12 cellular contexts compared by ENCODE assay signal in genomic region chr20:39853664-39854063, GRCh38.
A peak's percentile ranks its signal among the peaks of the same experiment; 100 is the strongest.
DNase-seq lines count a peak whose midpoint lies in the region; ATAC-seq lines count a peak whose summit lies in the region.
"Had no signal": no experiment of that assay in that cellular context is flagged by ENCODE, and none has a peak within 500 bp of the region (broad histone marks: within the 10 kb centered on the region; RNA-seq: fewer than 3 reads in every experiment).

No MANE protein-coding gene starts in this region.

- peak; percentile 51 for DNase-seq in astrocyte of the hippocampus (ENCODE audit: low read depth, low spot score)
- DNase-seq in myocyte (ENCODE audit: low read depth): peak; percentile 95
- DNase-seq in activated CD4-positive, alpha-beta T cell treated with anti-CD3 and anti-CD28 coated beads, Interleukin-2, amount 50 U/mL, for 4 hours: no peak
- no peak for DNase-seq in effector CD4-positive, alpha-beta T cell
- DNase-seq in SKM-1 treated with dmso at 0.1 percent for 144 hours (lab: John Stamatoyannopoulos, UW; ENCODE audit: unreplicated experiment): no peak
- DNase-seq: activated CD8-positive, alpha-beta T cell treated with anti-CD3 and anti-CD28 coated beads, Interleukin-2, amount 10 ng/mL, durations not matched to agents 7 days and 5 days; DMS79; RPMI8226; stimulated activated naive CD8-positive, alpha-beta T cell treated with anti-CD3 and anti-CD28 coated beads, Interleukin-15, amount 100 ng/mL, for 72 hours had no signal

- ATAC-seq in GM18508 (IDR thresholded peaks at IDR 0.05; ENCODE audit: insufficient read depth, unreplicated experiment) (peak; percentile 58), HG02763 (IDR thresholded peaks at IDR 0.05; ENCODE audit: unreplicated experiment) (peak; percentile 64), HG03469 (IDR thresholded peaks at IDR 0.05; ENCODE audit: unreplicated experiment) (no peak)
- ATAC-seq: activated CD8-positive, alpha-beta T cell treated with anti-CD3 and anti-CD28 coated beads, Interleukin-2, amount 10 ng/mL, durations not matched to agents 7 days and 5 days; stimulated activated naive CD8-positive, alpha-beta T cell treated with anti-CD3 and anti-CD28 coated beads, Interleukin-15, amount 100 ng/mL, for 72 hours had no signal

Comparison
In these comparisons a context has a peak if more than half of its experiments do, and no peak if none do; other contexts are left out.
1. DNase-seq: peak in astrocyte of the hippocampus (single experiment) and myocyte (single experiment); none in activated CD4-positive, alpha-beta T cell treated with anti-CD3 and anti-CD28 coated beads, Interleukin-2, amount 50 U/mL, for 4 hours (0 of 2), effector CD4-positive, alpha-beta T cell (single experiment) and SKM-1 treated with dmso at 0.1 percent for 144 hours (single experiment).